In the genomic region with DNA sequence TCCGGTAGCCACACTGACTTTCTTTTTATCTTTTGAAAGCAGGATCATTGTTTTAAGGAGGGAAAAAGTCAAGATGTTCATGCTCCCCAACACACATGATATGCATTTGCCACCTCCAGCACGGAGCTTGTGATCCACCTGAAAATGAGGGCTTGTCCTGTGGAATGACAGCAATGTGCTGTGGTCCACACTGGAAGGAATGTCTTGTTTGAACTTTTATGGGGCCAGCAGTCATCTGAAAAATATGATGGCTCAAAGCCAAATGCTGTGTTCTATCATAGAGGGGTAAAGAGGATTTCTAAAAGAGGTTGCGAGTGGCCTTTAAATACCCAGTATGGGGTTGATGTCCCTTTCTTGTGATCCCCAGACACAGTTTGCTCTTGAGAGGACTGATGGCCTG, we compare ENCODE assay signal across 28 cellular contexts.
DNase-seq lines count a peak whose midpoint lies in the region; ATAC-seq, FAIRE-seq and TF ChIP-seq lines count a peak whose summit lies in the region.
"Had no signal": no experiment of that assay in that cellular context is flagged by ENCODE, and none has a peak within 500 bp of the region (broad histone marks: within the 10 kb centered on the region; RNA-seq: fewer than 3 reads in every experiment).

No MANE protein-coding gene starts in this region.

- POLR2A ChIA-PET in MCF 10A (lab: Yijun Ruan, JAX) = no interaction called here

- H3K27ac Mint-ChIP-seq in MCF 10A (ENCODE audit: low read depth, unreplicated experiment) = no peak overlapping the region
- H3K27ac Mint-ChIP-seq: activated B cell treated with CpG ODN at 0.5 μM for 24 hours; activated CD8-positive, alpha-beta T cell treated with anti-CD3 and anti-CD28 coated beads for 36 hours; activated naive CD4-positive, alpha-beta T cell treated with anti-CD3 and anti-CD28 coated beads, Interleukin-2, amount 50 U/mL, for 72 hours; activated T-cell treated with anti-CD3 and anti-CD28 coated beads, Interleukin-2, amount 50 U/mL, for 72 hours; brain; H9; natural killer cell treated with Interleukin-12 subunit alpha and Interleukin-12 subunit beta and Interleukin-15 and Interleukin-18, amount 100 ng/mL, for 72 hours had no signal

- no peaks in the 10 kb centered on the region for H3K36me3 Mint-ChIP-seq in MCF 10A (ENCODE audit: insufficient read depth, unreplicated experiment)
- H3K36me3 Mint-ChIP-seq: activated naive CD4-positive, alpha-beta T cell treated with anti-CD3 and anti-CD28 coated beads, Interleukin-2, amount 50 U/mL, for 72 hours; brain; natural killer cell treated with Interleukin-12 subunit alpha and Interleukin-12 subunit beta and Interleukin-15 and Interleukin-18, amount 100 ng/mL, for 72 hours had no signal

- peak; percentile 95 for FAIRE-seq in urothelium cell line (lab: Jason Lieb, UNC)
- FAIRE-seq: GM12891, islet of Langerhans had no signal

- WGBS in mammary epithelial cell (ENCODE audit: low coverage, missing lambda C conversion rate) = 51% methylated on average over 3 of the region's 3 CpGs
- WGBS in mesendoderm (ENCODE audit: extremely low coverage, insufficient coverage, low lambda C conversion rate) = no CpG with 5 or more reads among the region's 3 CpGs

- H3K4me3 Mint-ChIP-seq in MCF 10A (ENCODE audit: unreplicated experiment) = no peak overlapping the region
- H3K4me3 Mint-ChIP-seq: activated B cell treated with CpG ODN at 0.5 μM for 24 hours; activated CD8-positive, alpha-beta T cell treated with anti-CD3 and anti-CD28 coated beads for 36 hours; activated T-cell treated with anti-CD3 and anti-CD28 coated beads, Interleukin-2, amount 50 U/mL, for 72 hours; brain; H9; natural killer cell treated with Interleukin-12 subunit alpha and Interleukin-12 subunit beta and Interleukin-15 and Interleukin-18, amount 100 ng/mL, for 72 hours had no signal

- H3K4me2 ChIP-seq in mammary epithelial cell (ENCODE audit: insufficient read depth, low read depth, low read length) = no peak overlapping the region
- H3K4me2 ChIP-seq in mesendoderm (ENCODE audit: low read length) = no peak overlapping the region
- H3K4me2 ChIP-seq: hepatocyte, KMS-11 had no signal

- in situ Hi-C loops in mammary epithelial cell (cut with MboI; ENCODE audit: low sequenced_read_pairs in 2 of 2) = no loop called here

- H2AK5ac ChIP-seq in mesendoderm (ENCODE audit: low read length) = no peak overlapping the region

- H2BK15ac ChIP-seq in mesendoderm (replicated peaks; ENCODE audit: low read depth) = no peak overlapping the region

- peaks cover 21% of the 10 kb centered on the region for H3K4me1 Mint-ChIP-seq in MCF 10A (ENCODE audit: insufficient read depth, unreplicated experiment)
- H3K4me1 Mint-ChIP-seq: activated B cell treated with CpG ODN at 0.5 μM for 24 hours had no signal

- H3K27ac ChIP-seq in mammary epithelial cell (ENCODE audit: insufficient read depth, low read depth, low read length) (no peak overlapping the region), RWPE2 (ENCODE audit: poor library complexity, severe bottlenecking) (no peak overlapping the region), mesendoderm (ENCODE audit: low read depth, low read length) (no peak overlapping the region)
- H3K27ac ChIP-seq: coronary artery, hepatocyte, HL-60, KMS-11, upper lobe of left lung had no signal

- H4K20me1 ChIP-seq in mammary epithelial cell (ENCODE audit: insufficient read depth, low read length) = no peaks in the 10 kb centered on the region

- no peaks in the 10 kb centered on the region for H3K79me1 ChIP-seq in mesendoderm (ENCODE audit: low read length)

- H3K56ac ChIP-seq in mesendoderm (ENCODE audit: low read length) = no peak overlapping the region

- dilution Hi-C loops in mammary epithelial cell (cut with HindIII; ENCODE audit: low sequenced_read_pairs) = no loop called here

- H3K9me3 ChIP-seq in mammary epithelial cell (replicated peaks; ENCODE audit: insufficient read depth, low read length) (no peaks in the 10 kb centered on the region), RWPE2 (ENCODE audit: severe bottlenecking) (no peaks in the 10 kb centered on the region)
- H3K9me3 ChIP-seq: upper lobe of left lung had no signal

- H3K4me1 ChIP-seq in mammary epithelial cell (ENCODE audit: insufficient read depth, low read length) = no peaks in the 10 kb centered on the region
- H3K4me1 ChIP-seq in RWPE2 (ENCODE audit: insufficient read depth, poor library complexity, severe bottlenecking) = peaks cover 16% of the 10 kb centered on the region
- no peaks in the 10 kb centered on the region for H3K4me1 ChIP-seq in mesendoderm (ENCODE audit: control insufficient read depth, low read depth, low read length)
- H3K4me1 ChIP-seq: upper lobe of left lung had no signal

- ATAC-seq in RWPE2 (ENCODE audit: low read depth) = peak; percentile 43
- ATAC-seq: activated CD8-positive, alpha-beta T cell treated with anti-CD3 and anti-CD28 coated beads for 36 hours; activated naive CD4-positive, alpha-beta T cell treated with anti-CD3 and anti-CD28 coated beads, Interleukin-2, amount 50 U/mL, for 72 hours; activated T-cell treated with anti-CD3 and anti-CD28 coated beads, Interleukin-2, amount 50 U/mL, for 72 hours had no signal

- no peak overlapping the region for H2BK120ac ChIP-seq in mesendoderm (ENCODE audit: low read depth, low read length)

- no peak overlapping the region for H3K4ac ChIP-seq in mesendoderm (ENCODE audit: low read depth, low read length)

- H3K27me3 Mint-ChIP-seq in MCF 10A (ENCODE audit: insufficient read depth, unreplicated experiment) = no peaks in the 10 kb centered on the region
- H3K27me3 Mint-ChIP-seq: brain had no signal

- DNase-seq in mammary epithelial cell (peak; percentile 15), MCF 10A (ENCODE audit: unreplicated experiment) (no peak), RWPE2 (ENCODE audit: low spot score) (no peak), iris pigment epithelial cell (ENCODE audit: low read depth) (peak; percentile 45), urothelium cell line (ENCODE audit: low spot score) (peak; percentile 87), HuH-7 (ENCODE audit: low spot score) (no peak), mesendoderm (no peak), nucleus accumbens (lab: John Stamatoyannopoulos, UW) (no peak)
- DNase-seq: 8988T; activated B cell treated with CpG ODN at 0.5 μM for 24 hours; activated CD8-positive, alpha-beta T cell treated with anti-CD3 and anti-CD28 coated beads for 36 hours; activated T-cell treated with anti-CD3 and anti-CD28 coated beads, Interleukin-2, amount 50 U/mL, for 72 hours; C1 segment of cervical spinal cord; H9; NCI-H1105; NCI-H2081 treated with DMSO at 0.1 percent for 48 hours; NCI-H526 treated with DMSO at 0.1 percent for 48 hours; stimulated activated CD4-positive, alpha-beta T cell treated with anti-CD3 and anti-CD28 coated beads, Interleukin-2, amount 100 ng/mL, for 48 hours had no signal

- H3K36me3 ChIP-seq in mammary epithelial cell (ENCODE audit: insufficient read depth, low read length) = no peaks in the 10 kb centered on the region
- H3K36me3 ChIP-seq in RWPE2 (ENCODE audit: low read depth) = no peaks in the 10 kb centered on the region
- no peaks in the 10 kb centered on the region for H3K36me3 ChIP-seq in mesendoderm (ENCODE audit: control insufficient read depth, insufficient read depth, low read length)
- H3K36me3 ChIP-seq: upper lobe of left lung had no signal

- no peak overlapping the region for H3K23ac ChIP-seq in mesendoderm (ENCODE audit: low read length)

- BruUV-seq in mammary epithelial cell (replicated peaks; lab: Mats Ljungman, UMichigan) (no TSS peak), MCF 10A (replicated peaks; lab: Mats Ljungman, UMichigan) (no TSS peak)

- no peak overlapping the region for H4K8ac ChIP-seq in mesendoderm (ENCODE audit: low read depth, low read length)

- TF ChIP-seq CTCF in mammary epithelial cell (conservative IDR thresholded peaks at IDR 0.05 in 1 of 2, IDR thresholded peaks at IDR 0.05 in 1 of 2; ENCODE audit: extremely low read depth in 1 of 2, insufficient read depth in 1 of 2, low read depth in 1 of 2, low read length in 2 of 2) = no peak
- no peak for TF ChIP-seq CTCF in MCF 10A (IDR thresholded peaks at IDR 0.05; ENCODE audit: unreplicated experiment)
- no peak for TF ChIP-seq CTCF in RWPE2 (IDR thresholded peaks at IDR 0.05; ENCODE audit: poor library complexity, severe bottlenecking)

- no peak overlapping the region for H3K18ac ChIP-seq in mesendoderm (ENCODE audit: low read length)

- H3K9me3 Mint-ChIP-seq in MCF 10A (ENCODE audit: unreplicated experiment) = no peaks in the 10 kb centered on the region
- H3K9me3 Mint-ChIP-seq: activated B cell treated with CpG ODN at 0.5 μM for 24 hours; activated CD8-positive, alpha-beta T cell treated with anti-CD3 and anti-CD28 coated beads for 36 hours; activated naive CD4-positive, alpha-beta T cell treated with anti-CD3 and anti-CD28 coated beads, Interleukin-2, amount 50 U/mL, for 72 hours; activated T-cell treated with anti-CD3 and anti-CD28 coated beads, Interleukin-2, amount 50 U/mL, for 72 hours; H9; natural killer cell treated with Interleukin-12 subunit alpha and Interleukin-12 subunit beta and Interleukin-15 and Interleukin-18, amount 100 ng/mL, for 72 hours had no signal

- CTCF ChIA-PET in mammary epithelial cell (lab: Charles Lee; ENCODE audit: low non-redundant PET) (no interaction called here), MCF 10A (lab: Yijun Ruan, JAX) (interaction anchor here (0.7 to 2.0 kb wide), 2 partner anchors 18 to 39 kb away, joined by 4 read pairs; no protein-coding TSS in a partner anchor)

- H3K79me2 ChIP-seq in mammary epithelial cell (ENCODE audit: insufficient read depth, low read length) = no peaks in the 10 kb centered on the region
- no peaks in the 10 kb centered on the region for H3K79me2 ChIP-seq in mesendoderm (ENCODE audit: control insufficient read depth, insufficient read depth, low read length)
- H3K79me2 ChIP-seq: hepatocyte had no signal

- H3K27me3 ChIP-seq in mammary epithelial cell (ENCODE audit: insufficient read depth, low read length) = no peaks in the 10 kb centered on the region
- no peaks in the 10 kb centered on the region for H3K27me3 ChIP-seq in RWPE2 (ENCODE audit: insufficient read depth, poor library complexity, severe bottlenecking)
- H3K27me3 ChIP-seq in mesendoderm (ENCODE audit: insufficient read depth, low read length, poor library complexity) = no peaks in the 10 kb centered on the region
- H3K27me3 ChIP-seq: hepatocyte, upper lobe of left lung had no signal

- H3K9ac ChIP-seq in mammary epithelial cell (ENCODE audit: insufficient read depth, low read length) (no peak overlapping the region), mesendoderm (ENCODE audit: low read length) (no peak overlapping the region)
- H3K9ac ChIP-seq: KMS-11 had no signal

- intact Hi-C loops in mammary epithelial cell (cut with micrococcal nuclease) (no loop called here), MCF 10A (cut with micrococcal nuclease) (no loop called here)

- H3K4me3 ChIP-seq in mammary epithelial cell (replicated peaks in 1 of 3; ENCODE audit: insufficient read depth in 1 of 3, low read depth in 2 of 3, low read length in 3 of 3) = no peak overlapping the region
- H3K4me3 ChIP-seq in RWPE2 (ENCODE audit: severe bottlenecking) = no peak overlapping the region
- H3K4me3 ChIP-seq in mesendoderm (ENCODE audit: low read length) = no peak overlapping the region
- H3K4me3 ChIP-seq: coronary artery, hepatocyte, upper lobe of left lung had no signal

- no peak overlapping the region for H2AFZ ChIP-seq in mammary epithelial cell (ENCODE audit: low read depth, low read length)
- H2AFZ ChIP-seq: hepatocyte had no signal

- no peak overlapping the region for H2BK5ac ChIP-seq in mesendoderm (ENCODE audit: low read length)

- H4K5ac ChIP-seq in mesendoderm (ENCODE audit: low read length) = no peak overlapping the region

Comparison
In these comparisons a context has a peak if more than half of its experiments do, and no peak if none do; other contexts are left out.
1. DNase-seq: peak in mammary epithelial cell (single experiment), iris pigment epithelial cell (single experiment) and urothelium cell line (single experiment); none in MCF 10A (single experiment), RWPE2 (single experiment), HuH-7 (single experiment), mesendoderm (single experiment) and nucleus accumbens (0 of 56).